In the genomic region with DNA sequence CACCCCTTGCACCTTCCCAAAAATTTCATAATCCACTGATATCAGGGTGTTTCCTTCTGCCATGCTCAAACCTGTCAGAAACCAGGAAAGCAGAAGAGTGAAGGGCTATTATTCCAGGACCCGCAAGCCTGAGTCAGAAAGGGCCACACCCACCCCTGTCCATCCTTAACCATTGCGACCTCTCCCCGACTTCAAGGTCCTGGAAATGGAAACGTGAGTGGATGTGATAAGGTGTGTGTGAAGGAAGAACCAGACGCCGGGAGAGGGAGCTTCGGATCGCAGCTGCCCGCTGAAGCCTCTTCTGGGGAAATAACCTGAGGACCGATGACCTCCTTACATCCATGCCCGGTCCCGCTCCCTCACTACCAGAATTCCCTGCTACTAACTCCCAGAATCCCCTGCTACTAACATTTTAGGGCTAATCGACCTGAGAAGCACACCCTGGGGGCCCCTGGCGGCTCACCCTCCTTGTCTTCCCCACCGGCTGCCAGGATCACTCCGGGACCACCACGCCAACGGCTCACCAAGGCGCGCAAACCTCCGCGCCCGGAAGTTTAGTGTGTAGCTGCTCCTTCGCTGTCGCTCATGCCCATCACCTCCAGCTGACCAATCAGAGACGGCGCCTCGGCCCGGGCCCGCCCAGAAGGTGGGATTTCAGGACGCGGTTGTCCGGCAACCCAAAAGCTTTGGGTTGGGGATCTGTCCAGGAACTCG, we compare ENCODE assay signal across 1 cellular context.
TF ChIP-seq lines count a peak whose summit lies in the region.

A gene (minus strand): TSS at position 534 of the 714 bp plus-strand sequence. CDS start 471 bp downstream, at position 63.

TF ChIP-seq in K562, 482 proteins besides CTCF, POLR2A, EP300 and RAD21 (continued from another document):
- TF ChIP-seq, protein P1, sequence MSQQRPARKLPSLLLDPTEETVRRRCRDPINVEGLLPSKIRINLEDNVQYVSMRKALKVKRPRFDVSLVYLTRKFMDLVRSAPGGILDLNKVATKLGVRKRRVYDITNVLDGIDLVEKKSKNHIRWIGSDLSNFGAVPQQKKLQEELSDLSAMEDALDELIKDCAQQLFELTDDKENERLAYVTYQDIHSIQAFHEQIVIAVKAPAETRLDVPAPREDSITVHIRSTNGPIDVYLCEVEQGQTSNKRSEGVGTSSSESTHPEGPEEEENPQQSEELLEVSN (IDR thresholded peaks at IDR 0.05; ENCODE audit: borderline replicate concordance in 1 of 2, extremely low read depth in 1 of 2, insufficient read depth in 1 of 2, insufficient read length in 1 of 2, low read depth in 1 of 2, low read length in 1 of 2, poor library complexity in 1 of 2, severe bottlenecking in 1 of 2) = peak in 1 of 2 experiments; percentile 17
- TF ChIP-seq SRSF3 (IDR thresholded peaks at IDR 0.05; ENCODE audit: insufficient read depth, low read length) (no peak), ZNF583 (CRISPR knock-in tag; IDR thresholded peaks at IDR 0.05) (no peak), HDAC3 (IDR thresholded peaks at IDR 0.05; ENCODE audit: borderline replicate concordance, partially characterized antibody) (no peak), KDM1A (IDR thresholded peaks at IDR 0.05) (0 out of 4 replicates have a peak, but pooled peaks of 1 of the 2 experiments have one; percentile 28), ATF1 (CRISPR knock-in tag; IDR thresholded peaks at IDR 0.05) (no peak), ATF1 (tag; IDR thresholded peaks at IDR 0.05) (peak; percentile 69), ZC3H8 (IDR thresholded peaks at IDR 0.05) (no peak), FOXP1 (CRISPR knock-in tag; IDR thresholded peaks at IDR 0.05) (no peak), ZNF175 (CRISPR knock-in tag; IDR thresholded peaks at IDR 0.05; ENCODE audit: low read depth) (no peak), NFRKB (IDR thresholded peaks at IDR 0.05; ENCODE audit: low read depth) (no peak), CHD2 (IDR thresholded peaks at IDR 0.05; ENCODE audit: low read depth, low read length) (peak; percentile 73), ZNF436 (CRISPR knock-in tag; IDR thresholded peaks at IDR 0.05) (no peak), WHSC1 (IDR thresholded peaks at IDR 0.05; ENCODE audit: low read length) (no peak), BACH1 (tag; IDR thresholded peaks at IDR 0.05) (no peak)
